17 cellular contexts compared by ENCODE assay signal in genomic region chr3:71545330-71545729, GRCh38. TPM values are rescaled to one million over a fixed set of nuclear protein-coding genes. Genes with fewer than 3 reads are reported as not detected.
DNase-seq lines count a peak whose midpoint lies in the region; ATAC-seq, FAIRE-seq and TF ChIP-seq lines count a peak whose summit lies in the region.
"Had no signal": no experiment of that assay in that cellular context is flagged by ENCODE, and none has a peak within 500 bp of the region (broad histone marks: within the 10 kb centered on the region; RNA-seq: fewer than 3 reads in every experiment).

No MANE protein-coding gene starts in this region.

- TF ChIP-seq CTCF in 22Rv1 (IDR thresholded peaks at IDR 0.05) (no peak), PC-3 (conservative IDR thresholded peaks at IDR 0.05; ENCODE audit: low read depth, low read length) (no peak), tibial nerve (IDR thresholded peaks at IDR 0.05) (no peak)

- TF ChIP-seq EP300 in tibial nerve (IDR thresholded peaks at IDR 0.05): no peak

- H3F3A ChIP-seq in PC-3 (ENCODE audit: low read length, unreplicated experiment): no peaks in the 10 kb centered on the region

- no TSS peak for BruUV-seq in PC-3 (replicated peaks; lab: Mats Ljungman, UMichigan)

- H2AFZ ChIP-seq in Karpas-422 (ENCODE audit: low read length) (no peak overlapping the region), PC-3 (ENCODE audit: low read length) (no peak overlapping the region)

- H3K27ac ChIP-seq in 22Rv1 (peak overlapping the region; percentile 42), Karpas-422 (ENCODE audit: low read length) (peak overlapping the region; percentile 87), PC-3 (ENCODE audit: low read length) (no peak overlapping the region), tibial nerve (no peak overlapping the region)
- H3K27ac ChIP-seq: BLaER1 had no signal

- peaks cover 95% of the 10 kb centered on the region for H3K79me2 ChIP-seq in Karpas-422 (ENCODE audit: low read length)
- no peaks in the 10 kb centered on the region for H3K79me2 ChIP-seq in PC-3 (ENCODE audit: low read length)

- POLR2A ChIA-PET in PC-3 (lab: Charles Lee; ENCODE audit: unreplicated experiment): interaction anchor here (0.7 kb wide), 1 partner anchor 37 kb away, joined by 3 read pairs; no protein-coding TSS in a partner anchor

- H3K9me2 ChIP-seq in Karpas-422 (replicated peaks; ENCODE audit: insufficient read depth, low read length): no peaks in the 10 kb centered on the region
- H3K9me2 ChIP-seq in PC-3 (replicated peaks; ENCODE audit: low read length): no peaks in the 10 kb centered on the region

- H3K27me3 ChIP-seq in Karpas-422 (ENCODE audit: low read length) (no peaks in the 10 kb centered on the region), PC-3 (ENCODE audit: low read length) (no peaks in the 10 kb centered on the region), tibial nerve (no peaks in the 10 kb centered on the region)
- H3K27me3 ChIP-seq: BLaER1 had no signal

- H3K4me2 ChIP-seq in Karpas-422 (ENCODE audit: low read depth, low read length, poor library complexity, severe bottlenecking) (peak overlapping the region; percentile 62), PC-3 (ENCODE audit: low read length) (no peak overlapping the region)
- H3K4me2 ChIP-seq: BLaER1 had no signal

- ATAC-seq in PC-3: peak; percentile 58
- ATAC-seq in HG03442 (IDR thresholded peaks at IDR 0.05; ENCODE audit: unreplicated experiment): no peak
- ATAC-seq: GM12878 had no signal

- no peak overlapping the region for H3K4me3 ChIP-seq in Karpas-422 (ENCODE audit: low read length)
- no peak overlapping the region for H3K4me3 ChIP-seq in PC-3 (ENCODE audit: low read length)
- H3K4me3 ChIP-seq in tibial nerve: no peak overlapping the region
- H3K4me3 ChIP-seq: BLaER1, GM12878 had no signal

- peaks cover 13% of the 10 kb centered on the region for H3K36me3 ChIP-seq in Karpas-422 (ENCODE audit: insufficient read depth, low read length)
- H3K36me3 ChIP-seq in PC-3 (ENCODE audit: low read depth, low read length): no peaks in the 10 kb centered on the region
- no peaks in the 10 kb centered on the region for H3K36me3 ChIP-seq in tibial nerve
- H3K36me3 ChIP-seq: BLaER1 had no signal

- intact Hi-C loops in PC-3 (cut with micrococcal nuclease): loop anchor here (1.0 kb wide), 1 partner anchor 33 kb away; no protein-coding TSS in a partner anchor

- DNase-seq in Karpas-422: no peak
- DNase-seq in PC-3: peak; percentile 24
- no peak for DNase-seq in NCI-H2029 treated with DMSO at 0.1 percent for 48 hours (lab: John Stamatoyannopoulos, UW)
- DNase-seq in activated CD4-positive, CD25-positive, alpha-beta regulatory T cell treated with anti-CD3 and anti-CD28 coated beads, Interleukin-2, amount 50 U/mL, for 72 hours: no peak
- no peak for DNase-seq in tibial nerve (ENCODE audit: low spot score in 2 of 2)
- DNase-seq: 8988T; CD4-positive, alpha-beta memory T cell; DMS153; DMS79; GF-D8; H9 had no signal

- CTCF ChIA-PET in PC-3 (lab: Charles Lee): no interaction called here

- H3K9ac ChIP-seq in Karpas-422 (ENCODE audit: low read length) (no peak overlapping the region), PC-3 (ENCODE audit: low read length) (no peak overlapping the region)
- H3K9ac ChIP-seq: BLaER1 had no signal

- peak; percentile 43 for FAIRE-seq in islet of Langerhans (lab: Jason Lieb, UNC)
- FAIRE-seq: GM12878, H1 had no signal

- no peak for TF ChIP-seq POLR2A in tibial nerve (IDR thresholded peaks at IDR 0.05)

- no peaks in the 10 kb centered on the region for H3K9me3 ChIP-seq in Karpas-422 (ENCODE audit: low read length)
- no peaks in the 10 kb centered on the region for H3K9me3 ChIP-seq in PC-3 (ENCODE audit: low read length)
- no peaks in the 10 kb centered on the region for H3K9me3 ChIP-seq in tibial nerve
- H3K9me3 ChIP-seq: BLaER1 had no signal

- 89 to 97% methylated on average over 2 of the region's 2 CpGs for WGBS in tibial nerve, 2 donors

- peaks cover 84% of the 10 kb centered on the region for H3K4me1 ChIP-seq in Karpas-422 (ENCODE audit: low read length)
- H3K4me1 ChIP-seq in PC-3 (ENCODE audit: insufficient read depth, low read length): peaks cover 15% of the 10 kb centered on the region
- peaks cover 0 to 41% (median 10%) of the 10 kb centered on the region in 4 donors for H3K4me1 ChIP-seq in tibial nerve

- H4K20me1 ChIP-seq in Karpas-422 (ENCODE audit: insufficient read depth, low read depth, low read length): no peaks in the 10 kb centered on the region
- H4K20me1 ChIP-seq in PC-3 (ENCODE audit: low read length): no peaks in the 10 kb centered on the region
- H4K20me1 ChIP-seq: BLaER1 had no signal

RNA-seq across cellular contexts. Expression of gene FOXP1, which starts 38.2 kb away (rescaled TPM):
- total RNA-seq in Karpas-422 (2014; rRNA removed; shearing (Covaris generic); ENCODE audit: low replicate concordance): 202 and 334 TPM in 2 replicates
- total RNA-seq in PC-3 (2014; rRNA removed): 35.3 and 36.0 TPM in 2 replicates
- total RNA-seq in tibial nerve: 100 to 1,000 TPM in 1 of 4 donors, 10 to 100 TPM in 3; 86.4 to 107 (median 93.8) TPM

Comparison
In these comparisons a context has a peak if more than half of its experiments do, and no peak if none do; other contexts are left out.
1. H3K27ac ChIP-seq: peak in 22Rv1 (single experiment) and Karpas-422 (single experiment); none in PC-3 (single experiment) and tibial nerve (0 of 4).